In genomic region chr16:85716016-85716679, GRCh38 we compare ENCODE assay signal across 23 cellular contexts. TPM values are rescaled to one million over a fixed set of nuclear protein-coding genes. Genes with fewer than 3 reads are reported as not detected.
A peak's percentile ranks its signal among the peaks of the same experiment; 100 is the strongest.
DNase-seq lines count a peak whose midpoint lies in the region; ATAC-seq and TF ChIP-seq lines count a peak whose summit lies in the region.
"Had no signal": no experiment of that assay in that cellular context is flagged by ENCODE, and none has a peak within 500 bp of the region (broad histone marks: within the 10 kb centered on the region; RNA-seq: fewer than 3 reads in every experiment).

No MANE protein-coding gene starts in this region.

- no peaks in the 10 kb centered on the region for H3K27me3 ChIP-seq in breast epithelium
- H3K27me3 ChIP-seq: transverse colon had no signal

- DNase-seq in breast epithelium (ENCODE audit: low spot score in 2 of 2) (no peak), MCF 10A (ENCODE audit: unreplicated experiment) (no peak), naive B cell (no peak), NCI-H446 (lab: John Stamatoyannopoulos, UW) (no peak), chondrocyte (ENCODE audit: low spot score) (no peak)
- DNase-seq in activated CD4-positive, CD25-positive, alpha-beta regulatory T cell (lab: John Stamatoyannopoulos, UW) = no peak
- DNase-seq: activated CD4-positive, alpha-beta T cell treated with anti-CD3 and anti-CD28 coated beads, Interleukin-2, amount 10 ng/mL, durations not matched to agents 24 days and 14 days; activated CD8-positive, alpha-beta memory T cell treated with anti-CD3 and anti-CD28 coated beads, Interleukin-2, amount 50 U/mL, for 48 hours; activated gamma-delta T cell; cerebellar nuclear complex; HCEC 1CT; naive thymus-derived CD4-positive, alpha-beta T cell; NCI-H1048; NCI-H2029 treated with DMSO at 0.1 percent for 48 hours; PC-9; psoas muscle; stimulated activated CD4-positive, alpha-beta T cell treated with anti-CD3 and anti-CD28 coated beads, Interleukin-15, amount 100 ng/mL, for 24 hours; stimulated activated naive CD8-positive, alpha-beta T cell treated with anti-CD3 and anti-CD28 coated beads, Interleukin-15, Interleukin-2, amounts not matched to agents 100 U/mL and 50 U/mL, for 24 hours; transverse colon had no signal

- H3K36me3 Mint-ChIP-seq in MCF 10A (ENCODE audit: insufficient read depth, unreplicated experiment) = peaks cover 11% of the 10 kb centered on the region
- H3K36me3 Mint-ChIP-seq in naive B cell = peaks cover 18 to 25% of the 10 kb centered on the region in 2 donors
- peaks cover 6% of the 10 kb centered on the region for H3K36me3 Mint-ChIP-seq in chondrocyte (ENCODE audit: low read depth)
- H3K36me3 Mint-ChIP-seq: IgD-negative memory B cell had no signal

- H3K4me1 Mint-ChIP-seq in MCF 10A (ENCODE audit: insufficient read depth, unreplicated experiment) = peaks cover 7% of the 10 kb centered on the region
- H3K4me1 Mint-ChIP-seq in naive B cell = peaks cover 23 to 36% (median 28%) of the 10 kb centered on the region in 3 donors
- peaks cover 8% of the 10 kb centered on the region for H3K4me1 Mint-ChIP-seq in chondrocyte (ENCODE audit: low read depth)

- H3K27ac ChIP-seq in breast epithelium (peak overlapping the region; percentile 80 to 81), cingulate gyrus (ENCODE audit: low read depth, low read length) (peak overlapping the region; percentile 29)
- H3K27ac ChIP-seq: PC-9, psoas muscle, SK-N-MC, transverse colon had no signal

- H3K27ac Mint-ChIP-seq in MCF 10A (ENCODE audit: low read depth, unreplicated experiment) (no peak overlapping the region), naive B cell (peak overlapping the region in 4 of 6 donors; percentile 15 to 89 (median 70)), chondrocyte (ENCODE audit: unreplicated experiment) (no peak overlapping the region)
- H3K27ac Mint-ChIP-seq: activated CD4-positive, alpha-beta T cell treated with anti-CD3 and anti-CD28 coated beads, Interleukin-2, amount 10 ng/mL, durations not matched to agents 24 days and 14 days had no signal

- peak overlapping the region in 1 of 3 donors; percentile 35 for H3K4me3 ChIP-seq in breast epithelium
- H3K4me3 ChIP-seq: PC-9, psoas muscle, SK-N-MC, transverse colon had no signal

- no peaks in the 10 kb centered on the region for H3K36me3 ChIP-seq in breast epithelium
- H3K36me3 ChIP-seq: transverse colon had no signal

- CTCF ChIA-PET in MCF 10A (lab: Yijun Ruan, JAX) = interaction anchor here (0.6 to 1.9 kb wide), 12 partner anchors 13 to 829 kb away, joined by 3 to 12 read pairs (median 4); no protein-coding TSS in a partner anchor

- ATAC-seq in naive B cell (ENCODE audit: low read depth in 2 of 2) (no peak), HG02981 (IDR thresholded peaks at IDR 0.05; ENCODE audit: unreplicated experiment) (no peak)
- ATAC-seq: naive thymus-derived CD4-positive, alpha-beta T cell; psoas muscle; stimulated activated naive CD8-positive, alpha-beta T cell treated with anti-CD3 and anti-CD28 coated beads, Interleukin-15, Interleukin-2, amounts not matched to agents 100 U/mL and 50 U/mL, for 24 hours had no signal

- POLR2A ChIA-PET in MCF 10A (lab: Yijun Ruan, JAX) = interaction anchor here (0.6 to 1.2 kb wide), 3 partner anchors 11 to 695 kb away, joined by 3 to 4 read pairs (median 4); no protein-coding TSS in a partner anchor

- no peaks in the 10 kb centered on the region for H3K27me3 Mint-ChIP-seq in MCF 10A (ENCODE audit: insufficient read depth, unreplicated experiment)
- H3K27me3 Mint-ChIP-seq in naive B cell = no peaks in the 10 kb centered on the region
- peaks cover 21% of the 10 kb centered on the region for H3K27me3 Mint-ChIP-seq in chondrocyte (ENCODE audit: low read depth)
- H3K27me3 Mint-ChIP-seq: IgD-negative memory B cell had no signal

- H3K4me3 Mint-ChIP-seq in MCF 10A (ENCODE audit: unreplicated experiment) (no peak overlapping the region), naive B cell (peak overlapping the region in 2 of 8 donors; percentile 15 to 59), chondrocyte (ENCODE audit: unreplicated experiment) (no peak overlapping the region)
- H3K4me3 Mint-ChIP-seq: activated CD4-positive, alpha-beta T cell treated with anti-CD3 and anti-CD28 coated beads, Interleukin-2, amount 10 ng/mL, durations not matched to agents 24 days and 14 days had no signal

- peaks cover 10 to 21% of the 10 kb centered on the region in 2 donors for H3K4me1 ChIP-seq in breast epithelium

- no TSS peak for BruUV-seq in MCF 10A (replicated peaks; lab: Mats Ljungman, UMichigan)

- intact Hi-C loops in breast epithelium (cut with DNase I; ENCODE audit: low total_unique reads) = no loop called here
- intact Hi-C loops in MCF 10A (cut with micrococcal nuclease) = loop anchor here (5.0 kb wide), 1 partner anchor 439 kb away; no protein-coding TSS in a partner anchor

- H3K9me3 Mint-ChIP-seq in MCF 10A (ENCODE audit: unreplicated experiment) = no peaks in the 10 kb centered on the region
- H3K9me3 Mint-ChIP-seq in naive B cell = peaks cover 0 to 13% (median 4%) of the 10 kb centered on the region in 7 donors
- peaks cover 7% of the 10 kb centered on the region for H3K9me3 Mint-ChIP-seq in chondrocyte (ENCODE audit: low read depth)

- TF ChIP-seq CTCF in breast epithelium (IDR thresholded peaks at IDR 0.05) (no peak), MCF 10A (IDR thresholded peaks at IDR 0.05; ENCODE audit: unreplicated experiment) (no peak), chondrocyte (IDR thresholded peaks at IDR 0.05) (no peak)

- H3K9me3 ChIP-seq in breast epithelium = peaks cover 4 to 6% of the 10 kb centered on the region in 2 donors
- H3K9me3 ChIP-seq: psoas muscle, transverse colon had no signal

- TF ChIP-seq POLR2A in breast epithelium (IDR thresholded peaks at IDR 0.05) = no peak

RNA-seq across cellular contexts. Expression of gene GINS2, which starts 27.4 kb away (rescaled TPM):
- total RNA-seq in breast epithelium (1 to 10 TPM in 2 of 3 donors, under 1 TPM in 1; 0.66 to 3.1 (median 1.1) TPM), MCF 10A (2022) (6.9 and 11.3 TPM in 2 replicates), chondrocyte (3.1 to 10.9 TPM (median 3.8 TPM) in 3 replicates)
- polyA plus RNA-seq in naive B cell (ENCODE audit: low read depth in 6 of 6) = 1 to 10 TPM in 4 of 6 donors, under 1 TPM in 1, not detected in 1; 0.54 to 2.0 (median 1.3) TPM

RNA-seq across cellular contexts. Expression of gene C16orf74, which starts 34.7 kb away (rescaled TPM):
- total RNA-seq in breast epithelium = 1 to 10 TPM in 2 of 3 donors, under 1 TPM in 1; 0.80 to 7.2 (median 6.7) TPM
- 62.6 and 68.5 TPM in 2 replicates for total RNA-seq in MCF 10A (2022)
- polyA plus RNA-seq in naive B cell (ENCODE audit: low read depth in 6 of 6) = 100 to 1,000 TPM; 106 to 243 (median 143) TPM
- 0.82 to 1.6 TPM (median 1.0 TPM) in 3 replicates for total RNA-seq in chondrocyte

Comparison
In these comparisons a context has a peak if more than half of its experiments do, and no peak if none do; other contexts are left out.
1. H3K27ac Mint-ChIP-seq: peak in naive B cell (4 of 6); none in MCF 10A (single experiment) and chondrocyte (single experiment).